In the genomic region with DNA sequence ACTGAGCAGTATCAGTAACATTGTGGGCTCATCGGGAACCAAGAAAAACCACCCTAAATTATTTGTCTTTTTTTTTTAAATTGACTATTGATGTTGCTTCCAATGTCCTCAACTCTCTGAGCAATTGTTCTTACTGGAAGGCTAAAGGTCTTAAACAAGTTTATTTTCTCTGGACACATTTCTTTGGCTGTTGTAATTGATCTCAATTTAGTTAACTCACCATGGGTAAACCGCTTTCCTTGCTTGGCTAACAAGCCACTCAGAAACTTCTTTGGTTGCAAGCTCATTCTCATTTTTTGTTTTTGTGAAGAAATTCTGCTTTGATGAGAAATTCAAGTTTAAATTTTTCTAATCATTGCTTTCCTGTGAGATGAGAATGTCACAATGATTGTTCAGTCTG, we compare ENCODE assay signal across 8 cellular contexts. TPM values are rescaled to one million over a fixed set of nuclear protein-coding genes. Genes with fewer than 3 reads are reported as not detected.
"Had no signal": no experiment of that assay in that cellular context is flagged by ENCODE, and none has a peak within 500 bp of the region (broad histone marks: within the 10 kb centered on the region; RNA-seq: fewer than 3 reads in every experiment).

No MANE protein-coding gene starts in this region.

- H3K9me3 Mint-ChIP-seq: HFFc6, IgD-negative memory B cell had no signal

- H3K27ac ChIP-seq: HL-60 had no signal

- DNase-seq: GOT3, H7, HFFc6, KBM-7 had no signal

- H3K36me3 Mint-ChIP-seq: IgD-negative memory B cell had no signal

- H3K4me3 ChIP-seq: HAP-1 had no signal

- H3K36me3 ChIP-seq: HAP-1 had no signal

- H3K27ac Mint-ChIP-seq: HFFc6, IgD-negative memory B cell had no signal

- H3K4me3 Mint-ChIP-seq: HFFc6 had no signal

- H3K27me3 Mint-ChIP-seq: IgD-negative memory B cell had no signal

- FAIRE-seq: HepG2 had no signal

- H3K4me1 ChIP-seq: HAP-1 had no signal

RNA-seq across cellular contexts. Expression of a gene that starts 25.5 kb away (rescaled TPM):
- polyA plus RNA-seq: HepG2 had no signal
